8 cellular contexts compared by ENCODE assay signal in genomic region chr15:78640527-78640839, GRCh38. TPM values are rescaled to one million over a fixed set of nuclear protein-coding genes. Genes with fewer than 3 reads are reported as not detected.
A peak's percentile ranks its signal among the peaks of the same experiment; 100 is the strongest.
DNase-seq lines count a peak whose midpoint lies in the region; ATAC-seq and TF ChIP-seq lines count a peak whose summit lies in the region.

No MANE protein-coding gene starts in this region.

- DNase-seq in CD14-positive monocyte (ENCODE audit: low spot score) (no peak), NCI-H2171 treated with DMSO at 0.1 percent for 48 hours (lab: John Stamatoyannopoulos, UW) (peak; percentile 36), endothelial cell (ENCODE audit: low spot score) (no peak), osteocyte (ENCODE audit: extremely low spot score, unreplicated experiment) (no peak), cerebellar nuclear complex (lab: John Stamatoyannopoulos, UW) (no peak), cerebellum (ENCODE audit: low spot score) (no peak), midbrain (lab: John Stamatoyannopoulos, UW) (no peak)

- no peaks in the 10 kb centered on the region for H3K36me3 Mint-ChIP-seq in CD14-positive monocyte
- no peaks in the 10 kb centered on the region for H3K36me3 Mint-ChIP-seq in endothelial cell (ENCODE audit: low read depth, unreplicated experiment)
- H3K36me3 Mint-ChIP-seq in osteocyte (ENCODE audit: unreplicated experiment) = no peaks in the 10 kb centered on the region

- intact Hi-C loops in CD14-positive monocyte (cut with micrococcal nuclease) = no loop called here

- peak overlapping the region; percentile 65 to 74 for H3K4me3 Mint-ChIP-seq in CD14-positive monocyte
- peak overlapping the region; percentile 37 for H3K4me3 Mint-ChIP-seq in endothelial cell (ENCODE audit: unreplicated experiment)
- H3K4me3 Mint-ChIP-seq in osteocyte (ENCODE audit: unreplicated experiment) = peak overlapping the region; percentile 60

- H3K9me3 Mint-ChIP-seq in CD14-positive monocyte (peaks cover 0 to 5% (median 0%) of the 10 kb centered on the region in 7 donors), endothelial cell (ENCODE audit: unreplicated experiment) (no peaks in the 10 kb centered on the region), osteocyte (ENCODE audit: unreplicated experiment) (no peaks in the 10 kb centered on the region)

- H3K27ac Mint-ChIP-seq in CD14-positive monocyte = no peak overlapping the region
- no peak overlapping the region for H3K27ac Mint-ChIP-seq in endothelial cell (ENCODE audit: unreplicated experiment)
- H3K27ac Mint-ChIP-seq in osteocyte (ENCODE audit: unreplicated experiment) = no peak overlapping the region

- no peak for ATAC-seq in GM21576 (IDR thresholded peaks at IDR 0.05; ENCODE audit: unreplicated experiment)

- TF ChIP-seq CTCF in CD14-positive monocyte (IDR thresholded peaks at IDR 0.05) = no peak
- no peak for TF ChIP-seq CTCF in endothelial cell (IDR thresholded peaks at IDR 0.05; ENCODE audit: unreplicated experiment)
- TF ChIP-seq CTCF in osteocyte (IDR thresholded peaks at IDR 0.05) = no peak

- H3K4me1 Mint-ChIP-seq in CD14-positive monocyte = peaks cover 14% of the 10 kb centered on the region
- H3K4me1 Mint-ChIP-seq in endothelial cell (ENCODE audit: unreplicated experiment) = peaks cover 5% of the 10 kb centered on the region
- peaks cover 8% of the 10 kb centered on the region for H3K4me1 Mint-ChIP-seq in osteocyte (ENCODE audit: unreplicated experiment)

- peaks cover 16 to 28% (median 25%) of the 10 kb centered on the region in 3 donors for H3K27me3 Mint-ChIP-seq in CD14-positive monocyte (ENCODE audit: low read depth in 3 of 3)
- peaks cover 7% of the 10 kb centered on the region for H3K27me3 Mint-ChIP-seq in endothelial cell (ENCODE audit: unreplicated experiment)
- H3K27me3 Mint-ChIP-seq in osteocyte (ENCODE audit: unreplicated experiment) = peaks cover 23% of the 10 kb centered on the region

RNA-seq across cellular contexts. Expression of gene CHRNB4, which starts 0.5 kb away (rescaled TPM):
- polyA plus RNA-seq in CD14-positive monocyte = not detected
- total RNA-seq in endothelial cell (ENCODE audit: unreplicated experiment) = not detected
- not detected in 2 replicates for total RNA-seq in osteocyte
- total RNA-seq in cerebellum = 3.1 TPM

RNA-seq across cellular contexts. Expression of gene CHRNA3, which starts 19.7 kb away (rescaled TPM):
- polyA plus RNA-seq in CD14-positive monocyte = not detected
- total RNA-seq in endothelial cell (ENCODE audit: unreplicated experiment) = 0.74 TPM
- total RNA-seq in osteocyte = 0.29 and 0.38 TPM in 2 replicates
- total RNA-seq in cerebellum = 7.6 TPM
